In the genomic region with DNA sequence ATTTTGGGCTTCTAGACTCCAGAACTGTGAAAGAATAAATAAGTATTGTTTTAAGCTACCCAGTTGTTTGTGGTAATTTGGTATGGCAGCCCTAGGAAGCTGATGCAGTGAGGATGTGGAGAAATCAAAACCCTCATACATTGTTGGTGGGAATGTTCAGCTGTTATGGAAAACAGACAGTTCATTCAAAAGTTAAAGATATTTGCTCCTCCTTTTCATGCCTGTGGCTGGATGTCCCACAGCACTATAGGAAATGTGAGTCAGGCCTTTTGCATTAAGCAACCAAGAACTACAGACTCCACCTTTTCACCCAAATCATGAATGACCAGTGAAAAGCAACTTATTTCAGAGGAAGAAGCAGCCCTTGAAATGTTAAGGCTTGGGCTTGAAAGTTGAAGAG, we compare ENCODE assay signal across 19 cellular contexts. TPM values are rescaled to one million over a fixed set of nuclear protein-coding genes. Genes with fewer than 3 reads are reported as not detected.
DNase-seq lines count a peak whose midpoint lies in the region; ATAC-seq, FAIRE-seq and TF ChIP-seq lines count a peak whose summit lies in the region.
"Had no signal": no experiment of that assay in that cellular context is flagged by ENCODE, and none has a peak within 500 bp of the region (broad histone marks: within the 10 kb centered on the region; RNA-seq: fewer than 3 reads in every experiment).

No MANE protein-coding gene starts in this region.

- no peaks in the 10 kb centered on the region for H3K36me3 ChIP-seq in astrocyte (ENCODE audit: insufficient read depth, low read length)

- peaks cover 10% of the 10 kb centered on the region for H3K4me1 ChIP-seq in astrocyte (ENCODE audit: insufficient read depth, low read length)
- H3K4me1 ChIP-seq: psoas muscle had no signal

- peak overlapping the region; percentile 87 for H3K27ac Mint-ChIP-seq in astrocyte (ENCODE audit: unreplicated experiment)
- H3K27ac Mint-ChIP-seq: activated naive CD8-positive, alpha-beta T cell treated with anti-CD3 and anti-CD28 coated beads, Interleukin-2, amount 10 ng/mL, durations not matched to agents 7 days and 5 days; dendritic cell treated with granulocyte-macrophage colony-stimulating factor and Interleukin-4, amounts not matched to agents 40 ng/mL and 50 ng/mL, for 4 days had no signal

- H3K27me3 ChIP-seq in astrocyte (ENCODE audit: insufficient read depth, low read length) = no peaks in the 10 kb centered on the region
- H3K27me3 ChIP-seq: BLaER1 treated with 17β-estradiol and CSF1 and Interleukin-3, amounts not matched to agents 10 nM and 100 nM had no signal

- no peaks in the 10 kb centered on the region for H3K9me3 Mint-ChIP-seq in astrocyte (ENCODE audit: unreplicated experiment)
- H3K9me3 Mint-ChIP-seq: dendritic cell treated with granulocyte-macrophage colony-stimulating factor and Interleukin-4, amounts not matched to agents 40 ng/mL and 50 ng/mL, for 4 days had no signal

- no peaks in the 10 kb centered on the region for H4K20me1 ChIP-seq in astrocyte (ENCODE audit: insufficient read depth, low read length)
- H4K20me1 ChIP-seq: BLaER1 treated with 17β-estradiol and CSF1 and Interleukin-3, amounts not matched to agents 10 nM and 100 nM had no signal

- H3K9me3 ChIP-seq in astrocyte (ENCODE audit: insufficient read depth, low read depth, low read length) = no peaks in the 10 kb centered on the region

- H3K4me3 Mint-ChIP-seq in astrocyte (ENCODE audit: unreplicated experiment) = no peak overlapping the region
- H3K4me3 Mint-ChIP-seq: activated naive CD8-positive, alpha-beta T cell treated with anti-CD3 and anti-CD28 coated beads, Interleukin-2, amount 10 ng/mL, durations not matched to agents 7 days and 5 days; dendritic cell treated with granulocyte-macrophage colony-stimulating factor and Interleukin-4, amounts not matched to agents 40 ng/mL and 50 ng/mL, for 4 days had no signal

- no peaks in the 10 kb centered on the region for H3K79me2 ChIP-seq in astrocyte (ENCODE audit: insufficient read depth, low read length)

- H3K27me3 Mint-ChIP-seq in astrocyte (ENCODE audit: low read depth, unreplicated experiment) = no peaks in the 10 kb centered on the region
- H3K27me3 Mint-ChIP-seq: activated naive CD8-positive, alpha-beta T cell treated with anti-CD3 and anti-CD28 coated beads, Interleukin-2, amount 10 ng/mL, durations not matched to agents 7 days and 5 days; dendritic cell treated with granulocyte-macrophage colony-stimulating factor and Interleukin-4, amounts not matched to agents 40 ng/mL and 50 ng/mL, for 4 days had no signal

- no peak overlapping the region for H2AFZ ChIP-seq in astrocyte (ENCODE audit: low read depth, low read length)

- no peak for TF ChIP-seq CTCF in AG09309 (IDR thresholded peaks at IDR 0.05; ENCODE audit: control insufficient read depth, insufficient read depth, low read depth, low read length, missing control alignments)
- no peak for TF ChIP-seq CTCF in astrocyte (IDR thresholded peaks at IDR 0.05; ENCODE audit: insufficient read depth, low read depth, low read length)

- peak; percentile 93 for FAIRE-seq in astrocyte (lab: Jason Lieb, UNC)
- FAIRE-seq: G401.6, HepG2, kidney had no signal

- H3K4me3 ChIP-seq in AG09309 (ENCODE audit: control insufficient read depth, low read depth, low read length) (no peak overlapping the region), astrocyte (ENCODE audit: insufficient read depth, low read depth, low read length) (no peak overlapping the region)
- H3K4me3 ChIP-seq: BLaER1 treated with 17β-estradiol and CSF1 and Interleukin-3, amounts not matched to agents 10 nM and 100 nM; psoas muscle had no signal

- peak overlapping the region; percentile 36 for H3K4me2 ChIP-seq in astrocyte (ENCODE audit: low read length)

- peaks cover 12% of the 10 kb centered on the region for H3K36me3 Mint-ChIP-seq in astrocyte (ENCODE audit: low read depth, unreplicated experiment)

- peak overlapping the region; percentile 35 for H3K27ac ChIP-seq in astrocyte (ENCODE audit: low read depth, low read length)
- no peak overlapping the region for H3K27ac ChIP-seq in substantia nigra (ENCODE audit: low read depth, low read length, poor library complexity, severe bottlenecking)
- H3K27ac ChIP-seq: psoas muscle had no signal

- peaks cover 10% of the 10 kb centered on the region for H3K4me1 Mint-ChIP-seq in astrocyte (ENCODE audit: low read depth, unreplicated experiment)
- H3K4me1 Mint-ChIP-seq: activated naive CD8-positive, alpha-beta T cell treated with anti-CD3 and anti-CD28 coated beads, Interleukin-2, amount 10 ng/mL, durations not matched to agents 7 days and 5 days had no signal

- peak; percentile 73 for DNase-seq in AG09309 (ENCODE audit: low read depth)
- DNase-seq in LHCN-M2 (ENCODE audit: low read depth) = peak; percentile 93
- DNase-seq in astrocyte (ENCODE audit: low read depth) = peak; percentile 75
- peak; percentile 97 for DNase-seq in foreskin melanocyte
- no peak for DNase-seq in central memory CD4-positive, alpha-beta T cell
- no peak for DNase-seq in substantia nigra (lab: John Stamatoyannopoulos, UW)
- DNase-seq: activated CD4-positive, CD25-positive, alpha-beta regulatory T cell; activated naive CD8-positive, alpha-beta T cell treated with anti-CD3 and anti-CD28 coated beads, Interleukin-2, amount 10 ng/mL, durations not matched to agents 7 days and 5 days; kidney; NCI-H1694; NCI-H526; psoas muscle; SHP77 had no signal

- H3K9ac ChIP-seq in astrocyte (ENCODE audit: low read length) = no peak overlapping the region

- ATAC-seq in HG02981 (IDR thresholded peaks at IDR 0.05; ENCODE audit: unreplicated experiment) (no peak), GM21367 (IDR thresholded peaks at IDR 0.05; ENCODE audit: unreplicated experiment) (no peak)
- ATAC-seq: HepG2, psoas muscle had no signal

RNA-seq across cellular contexts. Expression of gene BBS12, which starts 6.7 kb away (rescaled TPM):
- total RNA-seq in LHCN-M2 (2014; rRNA removed) (3.3 and 5.5 TPM in 2 replicates), astrocyte (4.5 and 4.7 TPM in 2 replicates)
- 2.2 TPM for polyA plus RNA-seq in LHCN-M2 (2012)

Comparison
In these comparisons a context has a peak if more than half of its experiments do, and no peak if none do; other contexts are left out.
1. DNase-seq: peak in AG09309 (single experiment), LHCN-M2 (single experiment), astrocyte (single experiment) and foreskin melanocyte (single experiment); none in central memory CD4-positive, alpha-beta T cell (single experiment) and substantia nigra (0 of 49).